ENCODE assay signal across 7 cellular contexts in genomic region chr9:93637886-93638285, GRCh38.
"Had no signal": no experiment of that assay in that cellular context is flagged by ENCODE, and none has a peak within 500 bp of the region (broad histone marks: within the 10 kb centered on the region; RNA-seq: fewer than 3 reads in every experiment).

No MANE protein-coding gene starts in this region.

- H3K4me3 ChIP-seq: GM23248, HAP-1 had no signal

- H3K9ac ChIP-seq: GM23248 had no signal

- DNase-seq: GM23248, GOT3, H7, KG1 had no signal

- H3K27ac ChIP-seq: GM23248 had no signal

- H2AFZ ChIP-seq: GM23248 had no signal

- ATAC-seq: HCT116 had no signal

- FAIRE-seq: HTR-8/SVneo had no signal
